ENCODE assay signal across 4 cellular contexts in genomic region chr7:35204850-35205249, GRCh38.
TF ChIP-seq lines count a peak whose summit lies in the region.

No MANE protein-coding gene starts in this region.

TF ChIP-seq in A549, 52 proteins besides CTCF, POLR2A, EP300 and RAD21:
- TF ChIP-seq MAFK (IDR thresholded peaks at IDR 0.05; ENCODE audit: partially characterized antibody), result peak; percentile 70

TF ChIP-seq in IMR-90, 13 proteins besides CTCF, POLR2A, EP300 and RAD21:
- peak; percentile 47 for TF ChIP-seq MAFK (IDR thresholded peaks at IDR 0.05; ENCODE audit: low read depth, low read length)

TF ChIP-seq in K562, 482 proteins besides CTCF, POLR2A, EP300 and RAD21:
- TF ChIP-seq ZNF316 (IDR thresholded peaks at IDR 0.05), result peak; percentile 41
TF ChIP-seq in K562: peak in this region for 1; not testable (repeated sequence) for 481.

TF ChIP-seq in HepG2, 621 proteins besides CTCF, POLR2A, EP300 and RAD21:
- TF ChIP-seq MAFF (IDR thresholded peaks at IDR 0.05; ENCODE audit: low read depth, low read length) (peak; percentile 61), MAFK (conservative IDR thresholded peaks at IDR 0.05 in 1 of 2, IDR thresholded peaks at IDR 0.05 in 1 of 2; ENCODE audit: low read length in 2 of 2) (peak; percentile 26 to 63; a peak in 2 of 4 replicates)
TF ChIP-seq in HepG2: peak in this region for 2; not testable (repeated sequence) for 619.
